Comparison of ENCODE assay signal across 12 cellular contexts in the genomic region with DNA sequence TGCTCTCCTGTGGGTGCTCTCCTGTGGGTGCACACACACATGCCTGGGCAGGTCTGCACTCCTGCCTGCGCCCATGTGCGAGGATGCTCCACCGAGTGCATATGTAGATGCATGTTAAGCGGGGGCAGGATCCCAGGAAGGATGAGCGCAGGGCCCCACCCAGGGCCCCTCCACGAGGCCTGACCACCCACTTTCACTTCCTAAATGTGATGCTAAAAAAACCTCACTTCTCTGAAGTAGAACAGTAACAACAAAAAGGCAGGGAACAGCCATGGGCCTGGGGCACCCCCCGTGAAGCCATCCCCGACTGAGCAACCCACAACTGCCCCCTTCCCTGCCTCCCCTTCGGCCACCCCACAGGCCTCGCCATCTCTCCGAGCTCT.
A peak's percentile ranks its signal among the peaks of the same experiment; 100 is the strongest.
DNase-seq lines count a peak whose midpoint lies in the region; ATAC-seq and TF ChIP-seq lines count a peak whose summit lies in the region.
"Had no signal": no experiment of that assay in that cellular context is flagged by ENCODE, and none has a peak within 500 bp of the region (broad histone marks: within the 10 kb centered on the region; RNA-seq: fewer than 3 reads in every experiment).

No MANE protein-coding gene starts in this region.

- POLR2A ChIA-PET in RWPE1 (lab: Yijun Ruan, JAX; ENCODE audit: low non-redundant PET) = no interaction called here

- no peak for TF ChIP-seq CTCF in RWPE1 (conservative IDR thresholded peaks at IDR 0.05; ENCODE audit: low read depth)

- peaks cover 50 to 74% of the 10 kb centered on the region in 2 donors for H3K36me3 Mint-ChIP-seq in stimulated activated naive B cell treated with anti-CD40 and anti-IgM and Interleukin-4, amounts not matched to agents 10 μg/mL and 1 μg/mL and 100 μg/mL, for 72 hours

- H3K4me1 Mint-ChIP-seq in stimulated activated naive B cell treated with anti-CD40 and anti-IgM and Interleukin-4, amounts not matched to agents 10 μg/mL and 1 μg/mL and 100 μg/mL, for 72 hours = peaks cover 68 to 96% of the 10 kb centered on the region in 2 donors

- peak overlapping the region; percentile 68 to 73 for H3K4me3 Mint-ChIP-seq in stimulated activated naive B cell treated with anti-CD40 and anti-IgM and Interleukin-4, amounts not matched to agents 10 μg/mL and 1 μg/mL and 100 μg/mL, for 72 hours

- CTCF ChIA-PET in RWPE1 (lab: Yijun Ruan, JAX) = interaction anchor here (0.5 to 1.1 kb wide), 2 partner anchors 26 to 208 kb away, joined by 3 to 6 read pairs; no protein-coding TSS in a partner anchor

- H3K27ac ChIP-seq in RWPE1 = peak overlapping the region; percentile 63

- H3K27ac Mint-ChIP-seq in stimulated activated naive B cell treated with anti-CD40 and anti-IgM and Interleukin-4, amounts not matched to agents 10 μg/mL and 1 μg/mL and 100 μg/mL, for 72 hours = peak overlapping the region; percentile 93

- H3K27me3 Mint-ChIP-seq in stimulated activated naive B cell treated with anti-CD40 and anti-IgM and Interleukin-4, amounts not matched to agents 10 μg/mL and 1 μg/mL and 100 μg/mL, for 72 hours = no peaks in the 10 kb centered on the region

- H3K9me3 Mint-ChIP-seq in stimulated activated naive B cell treated with anti-CD40 and anti-IgM and Interleukin-4, amounts not matched to agents 10 μg/mL and 1 μg/mL and 100 μg/mL, for 72 hours = no peaks in the 10 kb centered on the region

- DNase-seq in activated CD4-positive, CD25-positive, alpha-beta regulatory T cell (lab: John Stamatoyannopoulos, UW) = no peak
- DNase-seq in RWPE1 (ENCODE audit: low spot score) = no peak
- DNase-seq in stimulated activated naive B cell treated with anti-CD40 and anti-IgM and Interleukin-4, amounts not matched to agents 10 μg/mL and 1 μg/mL and 100 μg/mL, for 72 hours = peak; percentile 68
- no peak for DNase-seq in NCI-H524 (lab: John Stamatoyannopoulos, UW)
- no peak for DNase-seq in NCI-H526 (lab: John Stamatoyannopoulos, UW)
- DNase-seq: 8988T; activated CD8-positive, alpha-beta memory T cell treated with anti-CD3 and anti-CD28 coated beads, Interleukin-2, amount 50 U/mL, for 4 hours; KBM-7; NCI-H2081 treated with DMSO at 0.1 percent for 48 hours had no signal

- peak; percentile 15 to 17 for ATAC-seq in activated CD4-positive, CD25-positive, alpha-beta regulatory T cell treated with anti-CD3 and anti-CD28 coated beads, Interleukin-2, amount 50 U/mL, for 24 hours
- ATAC-seq in HG02970 (IDR thresholded peaks at IDR 0.05; ENCODE audit: low FRiP score, unreplicated experiment) = peak; percentile 47
- peak; percentile 74 to 79 for ATAC-seq in stimulated activated naive B cell treated with anti-CD40 and anti-IgM and Interleukin-4, amounts not matched to agents 10 μg/mL and 1 μg/mL and 100 μg/mL, for 72 hours (replicated peaks)
- no peak for ATAC-seq in HG03354 (IDR thresholded peaks at IDR 0.05; ENCODE audit: poor library complexity, severe bottlenecking, unreplicated experiment)
